In the genomic region with DNA sequence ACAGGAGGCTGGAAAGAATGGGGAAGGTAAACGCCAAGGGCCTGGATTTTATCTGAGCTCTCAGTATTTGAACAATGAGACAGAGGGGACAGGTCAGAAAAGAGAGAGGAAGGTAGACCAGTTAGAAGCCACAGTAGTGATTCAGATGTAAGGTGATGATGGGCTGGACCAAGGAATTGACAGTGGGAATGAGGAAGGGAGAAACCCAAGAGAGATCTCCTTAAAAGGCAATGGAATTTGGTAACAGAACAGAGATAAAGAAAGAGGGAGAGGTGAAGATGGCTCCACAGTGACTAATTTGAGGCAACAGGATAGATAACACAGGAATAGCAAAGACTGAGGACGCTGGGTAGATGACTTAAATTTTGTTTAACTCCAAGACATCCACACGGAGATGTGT, we compare ENCODE assay signal across 2 cellular contexts.
TF ChIP-seq lines count a peak whose summit lies in the region.

No MANE protein-coding gene starts in this region.

TF ChIP-seq in IMR-90, 13 proteins besides CTCF, POLR2A, EP300 and RAD21:
- no peak for TF ChIP-seq CHD1 (IDR thresholded peaks at IDR 0.05; ENCODE audit: low read depth, low read length)
- no peak for TF ChIP-seq RCOR1 (IDR thresholded peaks at IDR 0.05; ENCODE audit: insufficient replicate concordance, low read length)
- TF ChIP-seq, protein P1, sequence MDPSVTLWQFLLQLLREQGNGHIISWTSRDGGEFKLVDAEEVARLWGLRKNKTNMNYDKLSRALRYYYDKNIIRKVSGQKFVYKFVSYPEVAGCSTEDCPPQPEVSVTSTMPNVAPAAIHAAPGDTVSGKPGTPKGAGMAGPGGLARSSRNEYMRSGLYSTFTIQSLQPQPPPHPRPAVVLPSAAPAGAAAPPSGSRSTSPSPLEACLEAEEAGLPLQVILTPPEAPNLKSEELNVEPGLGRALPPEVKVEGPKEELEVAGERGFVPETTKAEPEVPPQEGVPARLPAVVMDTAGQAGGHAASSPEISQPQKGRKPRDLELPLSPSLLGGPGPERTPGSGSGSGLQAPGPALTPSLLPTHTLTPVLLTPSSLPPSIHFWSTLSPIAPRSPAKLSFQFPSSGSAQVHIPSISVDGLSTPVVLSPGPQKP (IDR thresholded peaks at IDR 0.05; ENCODE audit: borderline replicate concordance, low read depth, low read length) = no peak
- TF ChIP-seq MAZ (IDR thresholded peaks at IDR 0.05; ENCODE audit: borderline replicate concordance, low read depth, low read length) = no peak
- TF ChIP-seq NFE2L2 (IDR thresholded peaks at IDR 0.05; ENCODE audit: low read depth, low read length) = no peak
- TF ChIP-seq SMC3 (IDR thresholded peaks at IDR 0.05; ENCODE audit: low read depth, low read length) = no peak
- TF ChIP-seq FOS (IDR thresholded peaks at IDR 0.05; ENCODE audit: low read depth, low read length) = no peak
- TF ChIP-seq, protein P2, sequence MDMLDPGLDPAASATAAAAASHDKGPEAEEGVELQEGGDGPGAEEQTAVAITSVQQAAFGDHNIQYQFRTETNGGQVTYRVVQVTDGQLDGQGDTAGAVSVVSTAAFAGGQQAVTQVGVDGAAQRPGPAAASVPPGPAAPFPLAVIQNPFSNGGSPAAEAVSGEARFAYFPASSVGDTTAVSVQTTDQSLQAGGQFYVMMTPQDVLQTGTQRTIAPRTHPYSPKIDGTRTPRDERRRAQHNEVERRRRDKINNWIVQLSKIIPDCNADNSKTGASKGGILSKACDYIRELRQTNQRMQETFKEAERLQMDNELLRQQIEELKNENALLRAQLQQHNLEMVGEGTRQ (IDR thresholded peaks at IDR 0.05; ENCODE audit: low read depth, low read length) = no peak
- no peak for TF ChIP-seq RFX5 (IDR thresholded peaks at IDR 0.05; ENCODE audit: low read depth, low read length)
- no peak for TF ChIP-seq CEBPB (IDR thresholded peaks at IDR 0.05; ENCODE audit: low read depth, low read length)
- TF ChIP-seq MXI1 (IDR thresholded peaks at IDR 0.05; ENCODE audit: borderline replicate concordance, low read depth, low read length) = no peak
- no peak for TF ChIP-seq MAFK (IDR thresholded peaks at IDR 0.05; ENCODE audit: low read depth, low read length)
- TF ChIP-seq BHLHE40 (IDR thresholded peaks at IDR 0.05; ENCODE audit: low read depth, low read length) = no peak

TF ChIP-seq in K562, 482 proteins besides CTCF, POLR2A, EP300 and RAD21:
- TF ChIP-seq SRSF7 (optimal IDR thresholded peaks at IDR 0.05; ENCODE audit: low read depth, low read length) = no peak
- TF ChIP-seq, protein P3, sequence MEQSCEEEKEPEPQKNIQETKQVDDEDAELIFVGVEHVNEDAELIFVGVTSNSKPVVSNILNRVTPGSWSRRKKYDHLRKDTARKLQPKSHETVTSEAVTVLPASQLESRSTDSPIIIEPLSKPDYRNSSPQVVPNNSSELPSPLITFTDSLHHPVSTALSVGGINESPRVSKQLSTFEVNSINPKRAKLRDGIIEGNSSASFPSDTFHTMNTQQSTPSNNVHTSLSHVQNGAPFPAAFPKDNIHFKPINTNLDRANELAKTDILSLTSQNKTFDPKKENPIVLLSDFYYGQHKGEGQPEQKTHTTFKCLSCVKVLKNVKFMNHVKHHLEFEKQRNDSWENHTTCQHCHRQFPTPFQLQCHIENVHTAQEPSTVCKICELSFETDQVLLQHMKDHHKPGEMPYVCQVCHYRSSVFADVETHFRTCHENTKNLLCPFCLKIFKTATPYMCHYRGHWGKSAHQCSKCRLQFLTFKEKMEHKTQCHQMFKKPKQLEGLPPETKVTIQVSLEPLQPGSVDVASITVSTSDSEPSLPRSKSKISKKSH (CRISPR knock-in tag; IDR thresholded peaks at IDR 0.05) = no peak
- TF ChIP-seq SIRT6 (IDR thresholded peaks at IDR 0.05; ENCODE audit: low read depth, low read length) = no peak
- peak in 1 of 2 experiments; percentile 63; a peak in 1 of 4 replicates for TF ChIP-seq SRF (CRISPR knock-in tag; IDR thresholded peaks at IDR 0.05)
- no peak for TF ChIP-seq PHF20 (IDR thresholded peaks at IDR 0.05; ENCODE audit: partially characterized antibody)
- TF ChIP-seq, protein P4, sequence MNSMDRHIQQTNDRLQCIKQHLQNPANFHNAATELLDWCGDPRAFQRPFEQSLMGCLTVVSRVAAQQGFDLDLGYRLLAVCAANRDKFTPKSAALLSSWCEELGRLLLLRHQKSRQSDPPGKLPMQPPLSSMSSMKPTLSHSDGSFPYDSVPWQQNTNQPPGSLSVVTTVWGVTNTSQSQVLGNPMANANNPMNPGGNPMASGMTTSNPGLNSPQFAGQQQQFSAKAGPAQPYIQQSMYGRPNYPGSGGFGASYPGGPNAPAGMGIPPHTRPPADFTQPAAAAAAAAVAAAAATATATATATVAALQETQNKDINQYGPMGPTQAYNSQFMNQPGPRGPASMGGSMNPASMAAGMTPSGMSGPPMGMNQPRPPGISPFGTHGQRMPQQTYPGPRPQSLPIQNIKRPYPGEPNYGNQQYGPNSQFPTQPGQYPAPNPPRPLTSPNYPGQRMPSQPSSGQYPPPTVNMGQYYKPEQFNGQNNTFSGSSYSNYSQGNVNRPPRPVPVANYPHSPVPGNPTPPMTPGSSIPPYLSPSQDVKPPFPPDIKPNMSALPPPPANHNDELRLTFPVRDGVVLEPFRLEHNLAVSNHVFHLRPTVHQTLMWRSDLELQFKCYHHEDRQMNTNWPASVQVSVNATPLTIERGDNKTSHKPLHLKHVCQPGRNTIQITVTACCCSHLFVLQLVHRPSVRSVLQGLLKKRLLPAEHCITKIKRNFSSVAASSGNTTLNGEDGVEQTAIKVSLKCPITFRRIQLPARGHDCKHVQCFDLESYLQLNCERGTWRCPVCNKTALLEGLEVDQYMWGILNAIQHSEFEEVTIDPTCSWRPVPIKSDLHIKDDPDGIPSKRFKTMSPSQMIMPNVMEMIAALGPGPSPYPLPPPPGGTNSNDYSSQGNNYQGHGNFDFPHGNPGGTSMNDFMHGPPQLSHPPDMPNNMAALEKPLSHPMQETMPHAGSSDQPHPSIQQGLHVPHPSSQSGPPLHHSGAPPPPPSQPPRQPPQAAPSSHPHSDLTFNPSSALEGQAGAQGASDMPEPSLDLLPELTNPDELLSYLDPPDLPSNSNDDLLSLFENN (IDR thresholded peaks at IDR 0.05; ENCODE audit: low read depth in 2 of 2, low read length in 2 of 2) = no peak
- no peak for TF ChIP-seq TEAD1 (CRISPR knock-in tag; IDR thresholded peaks at IDR 0.05)
- TF ChIP-seq CBFA2T3 (IDR thresholded peaks at IDR 0.05) = no peak
- TF ChIP-seq NFXL1 (CRISPR knock-in tag; IDR thresholded peaks at IDR 0.05) = no peak
- TF ChIP-seq PYGO2 (tag; IDR thresholded peaks at IDR 0.05) = no peak
- no peak for TF ChIP-seq PTRF (tag; IDR thresholded peaks at IDR 0.05)
- TF ChIP-seq SREBF1 (IDR thresholded peaks at IDR 0.05; ENCODE audit: borderline replicate concordance, low read depth, low read length) = no peak
- peak; percentile 58 for TF ChIP-seq FOSL1 (tag; conservative IDR thresholded peaks at IDR 0.05)
- TF ChIP-seq MXI1 (IDR thresholded peaks at IDR 0.05; ENCODE audit: low read depth, low read length) = no peak
- no peak for TF ChIP-seq SPI1 (IDR thresholded peaks at IDR 0.05; ENCODE audit: borderline replicate concordance, low read depth, low read length)
- no peak for TF ChIP-seq JUND (IDR thresholded peaks at IDR 0.05; ENCODE audit: borderline replicate concordance, low read depth, low read length)
- TF ChIP-seq JUND (tag; IDR thresholded peaks at IDR 0.05; ENCODE audit: borderline replicate concordance, low read depth, low read length) = no peak
